Comparison of ENCODE assay signal across 35 cellular contexts in genomic region chr20:10271470-10272219, GRCh38. TPM values are rescaled to one million over a fixed set of nuclear protein-coding genes. Genes with fewer than 3 reads are reported as not detected.
DNase-seq lines count a peak whose midpoint lies in the region; ATAC-seq and TF ChIP-seq lines count a peak whose summit lies in the region.
"Had no signal": no experiment of that assay in that cellular context is flagged by ENCODE, and none has a peak within 500 bp of the region (broad histone marks: within the 10 kb centered on the region; RNA-seq: fewer than 3 reads in every experiment).

No MANE protein-coding gene starts in this region.

- H3K4me3 Mint-ChIP-seq in GM23338, result no peak overlapping the region
- no peak overlapping the region for H3K4me3 Mint-ChIP-seq in nephron progenitor cell
- H3K4me3 Mint-ChIP-seq in stimulated activated memory B cell treated with anti-CD40 and anti-IgM and Interleukin-4, amounts not matched to agents 10 μg/mL and 1 μg/mL and 100 μg/mL, for 72 hours, result no peak overlapping the region
- H3K4me3 Mint-ChIP-seq: activated CD4-positive, alpha-beta T cell treated with anti-CD3 and anti-CD28 coated beads, Interleukin-2, amount 10 ng/mL, durations not matched to agents 24 days and 14 days; activated naive CD4-positive, alpha-beta T cell treated with anti-CD3 and anti-CD28 coated beads for 36 hours; nephron had no signal

- TF ChIP-seq POLR2A in esophagus muscularis mucosa (IDR thresholded peaks at IDR 0.05; ENCODE audit: low read depth), result no peak

- no peak overlapping the region for H3K4me2 ChIP-seq in GM23338
- H3K4me2 ChIP-seq: A549; BLaER1 treated with 17β-estradiol and CSF1 and Interleukin-3, amounts not matched to agents 10 nM and 100 nM had no signal

- H3K36me3 Mint-ChIP-seq in GM23338 (ENCODE audit: low read depth), result no peaks in the 10 kb centered on the region
- H3K36me3 Mint-ChIP-seq in nephron progenitor cell (ENCODE audit: low read depth), result no peaks in the 10 kb centered on the region
- H3K36me3 Mint-ChIP-seq in stimulated activated memory B cell treated with anti-CD40 and anti-IgM and Interleukin-4, amounts not matched to agents 10 μg/mL and 1 μg/mL and 100 μg/mL, for 72 hours, result no peaks in the 10 kb centered on the region

- H3K79me2 ChIP-seq in GM23338 (replicated peaks; ENCODE audit: insufficient read depth), result no peaks in the 10 kb centered on the region

- no peaks in the 10 kb centered on the region for H3K9me3 Mint-ChIP-seq in GM23338
- H3K9me3 Mint-ChIP-seq in nephron progenitor cell, result no peaks in the 10 kb centered on the region
- H3K9me3 Mint-ChIP-seq in stimulated activated memory B cell treated with anti-CD40 and anti-IgM and Interleukin-4, amounts not matched to agents 10 μg/mL and 1 μg/mL and 100 μg/mL, for 72 hours, result no peaks in the 10 kb centered on the region
- H3K9me3 Mint-ChIP-seq: activated CD4-positive, alpha-beta T cell treated with anti-CD3 and anti-CD28 coated beads, Interleukin-2, amount 10 ng/mL, durations not matched to agents 24 days and 14 days; activated naive CD4-positive, alpha-beta T cell treated with anti-CD3 and anti-CD28 coated beads for 36 hours; nephron had no signal

- H4K20me1 ChIP-seq in GM23338 (replicated peaks; ENCODE audit: insufficient read depth), result no peaks in the 10 kb centered on the region
- H4K20me1 ChIP-seq: BLaER1 treated with 17β-estradiol and CSF1 and Interleukin-3, amounts not matched to agents 10 nM and 100 nM had no signal

- no peaks in the 10 kb centered on the region for H3K9me2 ChIP-seq in GM23338 (ENCODE audit: insufficient read depth)

- DNase-seq in AG08396 (ENCODE audit: low spot score) (peak; percentile 15), GM23338 (ENCODE audit: low spot score) (no peak), esophagus muscularis mucosa (ENCODE audit: extremely low spot score) (peak; percentile 84), nephron progenitor cell (no peak), HUDEP-2 (lab: John Stamatoyannopoulos, UW; ENCODE audit: unreplicated experiment in 76 of 76) (no peak), SW 1271 (lab: John Stamatoyannopoulos, UW) (no peak), NCI-H1092 treated with DMSO at 0.1 percent for 48 hours (lab: John Stamatoyannopoulos, UW) (no peak)
- DNase-seq: activated CD4-positive, alpha-beta T cell treated with anti-CD3 and anti-CD28 coated beads, Interleukin-2, amount 10 ng/mL, durations not matched to agents 24 days and 14 days; activated naive CD4-positive, alpha-beta T cell treated with anti-CD3 and anti-CD28 coated beads for 36 hours; adrenal gland; brain microvascular endothelial cell; COR-L47; DMS79 treated with DMSO at 0.1 percent for 48 hours; head of caudate nucleus; Kasumi-1; kidney glomerular epithelial cell; lower lobe of right lung; mucosa of descending colon; MV-4-11; NCI-H146; NCI-H524 treated with DMSO at 0.1 percent for 48 hours; Peyer's patch; SIG-M5; stimulated activated CD4-positive, alpha-beta T cell treated with anti-CD3 and anti-CD28 coated beads, Interleukin-15, amount 100 ng/mL, for 24 hours; stimulated activated naive CD4-positive, alpha-beta T cell treated with Interleukin-2 at 50 U/mL for 16 hours; testis had no signal

- no peaks in the 10 kb centered on the region for H3F3A ChIP-seq in GM23338 (replicated peaks; ENCODE audit: low read depth)

- intact Hi-C loops in esophagus muscularis mucosa (cut with DNase I), result no loop called here

- no peak for TF ChIP-seq CTCF in GM23338 (conservative IDR thresholded peaks at IDR 0.05; ENCODE audit: low read depth in 2 of 2)
- TF ChIP-seq CTCF in esophagus muscularis mucosa (IDR thresholded peaks at IDR 0.05), result no peak
- no peak for TF ChIP-seq CTCF in nephron progenitor cell (IDR thresholded peaks at IDR 0.05)

- H3K27me3 ChIP-seq in GM23338 (ENCODE audit: insufficient read depth) (no peaks in the 10 kb centered on the region), esophagus muscularis mucosa (no peaks in the 10 kb centered on the region)
- H3K27me3 ChIP-seq: adrenal gland; BLaER1 treated with 17β-estradiol and CSF1 and Interleukin-3, amounts not matched to agents 10 nM and 100 nM; brain microvascular endothelial cell; Peyer's patch; testis; vagina had no signal

- peaks cover 7% of the 10 kb centered on the region for H3K4me1 ChIP-seq in GM23338 (ENCODE audit: insufficient read depth)
- no peaks in the 10 kb centered on the region for H3K4me1 ChIP-seq in esophagus muscularis mucosa
- H3K4me1 ChIP-seq: adrenal gland; BLaER1 treated with 17β-estradiol and CSF1 and Interleukin-3, amounts not matched to agents 10 nM and 100 nM; lower lobe of right lung; Peyer's patch; testis; vagina had no signal

- H3K27ac Mint-ChIP-seq in GM23338 (no peak overlapping the region), nephron progenitor cell (peak overlapping the region; percentile 27)
- H3K27ac Mint-ChIP-seq in stimulated activated memory B cell treated with anti-CD40 and anti-IgM and Interleukin-4, amounts not matched to agents 10 μg/mL and 1 μg/mL and 100 μg/mL, for 72 hours, result no peak overlapping the region
- H3K27ac Mint-ChIP-seq: activated CD4-positive, alpha-beta T cell treated with anti-CD3 and anti-CD28 coated beads, Interleukin-2, amount 10 ng/mL, durations not matched to agents 24 days and 14 days; activated naive CD4-positive, alpha-beta T cell treated with anti-CD3 and anti-CD28 coated beads for 36 hours had no signal

- H3K4me1 Mint-ChIP-seq in GM23338 (peaks cover 4% of the 10 kb centered on the region; the same call in 2 of the 3 replicates), nephron progenitor cell (peaks cover 5% of the 10 kb centered on the region)
- H3K4me1 Mint-ChIP-seq in stimulated activated memory B cell treated with anti-CD40 and anti-IgM and Interleukin-4, amounts not matched to agents 10 μg/mL and 1 μg/mL and 100 μg/mL, for 72 hours, result no peaks in the 10 kb centered on the region
- H3K4me1 Mint-ChIP-seq: activated CD4-positive, alpha-beta T cell treated with anti-CD3 and anti-CD28 coated beads, Interleukin-2, amount 10 ng/mL, durations not matched to agents 24 days and 14 days had no signal

- 78% methylated on average over 11 of the region's 11 CpGs for WGBS in esophagus muscularis mucosa

- no peaks in the 10 kb centered on the region for H3K9me3 ChIP-seq in esophagus muscularis mucosa
- H3K9me3 ChIP-seq: A549; adrenal gland; BLaER1 treated with 17β-estradiol and CSF1 and Interleukin-3, amounts not matched to agents 10 nM and 100 nM; lower lobe of right lung; mucosa of descending colon; Peyer's patch; testis; vagina had no signal

- peaks cover 4% of the 10 kb centered on the region for H3K27me3 Mint-ChIP-seq in GM23338 (ENCODE audit: insufficient read depth, low read depth, poor library complexity)
- H3K27me3 Mint-ChIP-seq in nephron progenitor cell (ENCODE audit: low read depth, poor library complexity), result no peaks in the 10 kb centered on the region
- H3K27me3 Mint-ChIP-seq in stimulated activated memory B cell treated with anti-CD40 and anti-IgM and Interleukin-4, amounts not matched to agents 10 μg/mL and 1 μg/mL and 100 μg/mL, for 72 hours, result no peaks in the 10 kb centered on the region
- H3K27me3 Mint-ChIP-seq: activated CD4-positive, alpha-beta T cell treated with anti-CD3 and anti-CD28 coated beads, Interleukin-2, amount 10 ng/mL, durations not matched to agents 24 days and 14 days had no signal

- H3K4me3 ChIP-seq in GM23338, result no peak overlapping the region
- H3K4me3 ChIP-seq in esophagus muscularis mucosa, result no peak overlapping the region
- H3K4me3 ChIP-seq: A549; adrenal gland; BLaER1 treated with 17β-estradiol and CSF1 and Interleukin-3, amounts not matched to agents 10 nM and 100 nM; lower lobe of right lung; mucosa of descending colon; Peyer's patch; testis; vagina had no signal

- no peak overlapping the region for H3K27ac ChIP-seq in GM23338 (ENCODE audit: low read depth)
- H3K27ac ChIP-seq in esophagus muscularis mucosa (replicated peaks in 1 of 4), result no peak overlapping the region
- H3K27ac ChIP-seq: adrenal gland; BLaER1 treated with 17β-estradiol and CSF1 and Interleukin-3, amounts not matched to agents 10 nM and 100 nM; brain microvascular endothelial cell; HL-60; lower lobe of right lung; parathyroid adenoma; Peyer's patch; testis; vagina had no signal

- no peak for ATAC-seq in GM23338
- ATAC-seq in stimulated activated memory B cell treated with anti-CD40 and anti-IgM and Interleukin-4, amounts not matched to agents 10 μg/mL and 1 μg/mL and 100 μg/mL, for 72 hours, result no peak
- ATAC-seq: A549, HCT116, lower lobe of right lung, mucosa of descending colon, sciatic nerve had no signal

- peak overlapping the region; percentile 59 for H2AFZ ChIP-seq in GM23338
- H2AFZ ChIP-seq: parathyroid adenoma had no signal

- no peak for TF ChIP-seq EP300 in esophagus muscularis mucosa (IDR thresholded peaks at IDR 0.05)

- no peaks in the 10 kb centered on the region for H3K36me3 ChIP-seq in GM23338 (ENCODE audit: insufficient read depth)
- no peaks in the 10 kb centered on the region for H3K36me3 ChIP-seq in esophagus muscularis mucosa
- H3K36me3 ChIP-seq: adrenal gland; BLaER1 treated with 17β-estradiol and CSF1 and Interleukin-3, amounts not matched to agents 10 nM and 100 nM; brain microvascular endothelial cell; lower lobe of right lung; Peyer's patch; vagina had no signal

TF ChIP-seq in GM23338, 12 proteins besides CTCF, POLR2A, EP300 and RAD21 (continues in another document):
- TF ChIP-seq STAT1 (IDR thresholded peaks at IDR 0.05; ENCODE audit: unreplicated experiment), result no peak

RNA-seq across cellular contexts. Expression of gene SNAP25, which starts 53.0 kb away (rescaled TPM):
- 0.78 and 1.3 TPM in 2 replicates for total RNA-seq in GM23338 (2014; rRNA removed; shearing (Covaris generic))
- 0.73 and 0.82 TPM in 2 replicates for polyA plus RNA-seq in GM23338 (2016; fragmentation: Nextera tagmentation; extraction: Ambion mirVana)
- 1 to 10 TPM; 2.9 to 4.8 (median 3.9) TPM for total RNA-seq in esophagus muscularis mucosa
- total RNA-seq: activated naive CD4-positive, alpha-beta T cell treated with anti-CD3 and anti-CD28 coated beads for 36 hours had no signal

Comparison
In these comparisons a context has a peak if more than half of its experiments do, and no peak if none do; other contexts are left out.
1. DNase-seq: peak in AG08396 (single experiment) and esophagus muscularis mucosa (single experiment); none in GM23338 (single experiment), nephron progenitor cell (single experiment), HUDEP-2 (0 of 76), SW 1271 (0 of 2) and NCI-H1092 treated with DMSO at 0.1 percent for 48 hours (single experiment).